In genomic region chr10:114726820-114727271, GRCh38 we compare ENCODE assay signal across 22 cellular contexts.
DNase-seq lines count a peak whose midpoint lies in the region; ATAC-seq, FAIRE-seq and TF ChIP-seq lines count a peak whose summit lies in the region.
"Had no signal": no experiment of that assay in that cellular context is flagged by ENCODE, and none has a peak within 500 bp of the region (broad histone marks: within the 10 kb centered on the region; RNA-seq: fewer than 3 reads in every experiment).

No MANE protein-coding gene starts in this region.

- H3K27ac ChIP-seq in A549 (no peak overlapping the region), endothelial cell of umbilical vein (ENCODE audit: insufficient read depth, low read depth, low read length) (no peak overlapping the region)
- H3K27ac ChIP-seq: SJCRH30 had no signal

- no peak overlapping the region for H2AFZ ChIP-seq in endothelial cell of umbilical vein (ENCODE audit: low read depth, low read length)

- H3K9me3 ChIP-seq in A549, result no peaks in the 10 kb centered on the region
- H3K9me3 ChIP-seq in endothelial cell of umbilical vein (replicated peaks; ENCODE audit: control insufficient read depth, insufficient read depth, low read length), result no peaks in the 10 kb centered on the region
- H3K9me3 ChIP-seq: SJCRH30 had no signal

- 74% methylated on average over 3 of the region's 3 CpGs for WGBS in A549 (ENCODE audit: missing lambda C conversion rate)

- TF ChIP-seq CTCF in A549 (IDR thresholded peaks at IDR 0.05) (no peak), endothelial cell of umbilical vein (IDR thresholded peaks at IDR 0.05; ENCODE audit: extremely low read depth in 1 of 2, insufficient read depth in 1 of 2, low read depth in 1 of 2, low read length in 2 of 2) (no peak)

- TF ChIP-seq RAD21 in A549 (conservative IDR thresholded peaks at IDR 0.05 in 1 of 2, IDR thresholded peaks at IDR 0.05 in 1 of 2) (no peak), Ishikawa (IDR thresholded peaks at IDR 0.05; ENCODE audit: low read depth) (peak; percentile 5; the same call in 1 of the 2 replicates)

- H3K4me1 ChIP-seq in A549 (peaks cover 17% of the 10 kb centered on the region), endothelial cell of umbilical vein (ENCODE audit: control insufficient read depth, extremely low read depth, insufficient read depth, low read length) (no peaks in the 10 kb centered on the region)
- H3K4me1 ChIP-seq: SJCRH30 had no signal

- H3K4me1 Mint-ChIP-seq in activated T-cell treated with anti-CD3 and anti-CD28 coated beads, Interleukin-2, amount 50 U/mL, for 24 hours (ENCODE audit: low read depth), result no peaks in the 10 kb centered on the region
- H3K4me1 Mint-ChIP-seq: B cell had no signal

- H3K9me1 ChIP-seq in endothelial cell of umbilical vein (replicated peaks; ENCODE audit: control insufficient read depth, extremely low read depth, insufficient read depth, low read length), result no peaks in the 10 kb centered on the region

- H3K27me3 Mint-ChIP-seq in activated T-cell treated with anti-CD3 and anti-CD28 coated beads, Interleukin-2, amount 50 U/mL, for 24 hours, result peaks cover 2% of the 10 kb centered on the region
- H3K27me3 Mint-ChIP-seq: B cell had no signal

- dilution Hi-C loops in endothelial cell of umbilical vein (cut with MboI; ENCODE audit: extremely low pct_ligation_motif_present, low sequenced_read_pairs), result no loop called here

- H3K4me2 ChIP-seq in A549 (no peak overlapping the region), endothelial cell of umbilical vein (ENCODE audit: insufficient read depth, low read length) (no peak overlapping the region)

- no peaks in the 10 kb centered on the region for H3K9me3 Mint-ChIP-seq in activated T-cell treated with anti-CD3 and anti-CD28 coated beads, Interleukin-2, amount 50 U/mL, for 24 hours
- H3K9me3 Mint-ChIP-seq: HFFc6 had no signal

- no TSS peak for BruUV-seq in endothelial cell of umbilical vein (replicated peaks; lab: Mats Ljungman, UMichigan)

- DNase-seq in NCI-H345 (lab: John Stamatoyannopoulos, UW), result peak; percentile 2
- DNase-seq in NCI-H345 treated with DMSO at 0.1 percent for 48 hours (lab: John Stamatoyannopoulos, UW; ENCODE audit: unreplicated experiment), result no peak
- DNase-seq in A549 (ENCODE audit: low read depth in 1 of 2, low spot score in 1 of 2), result no peak
- DNase-seq in endothelial cell of umbilical vein (ENCODE audit: low read depth, low spot score), result peak; percentile 50
- DNase-seq in cerebellar nuclear complex (lab: John Stamatoyannopoulos, UW), result no peak
- no peak for DNase-seq in activated T-cell treated with anti-CD3 and anti-CD28 coated beads, Interleukin-2, amount 50 U/mL, for 24 hours
- DNase-seq in hepatic stellate cell (ENCODE audit: low spot score), result no peak
- DNase-seq: DMS79, HFFc6, NCI-H1092, NCI-H1436, NCI-H187 treated with DMSO at 0.1 percent for 48 hours, NCI-H226, NCI-H524 treated with DMSO at 0.1 percent for 48 hours, SJCRH30 had no signal

- H4K20me1 ChIP-seq in endothelial cell of umbilical vein (replicated peaks; ENCODE audit: control insufficient read depth, extremely low read depth, insufficient read depth, low read length), result no peaks in the 10 kb centered on the region

- no peaks in the 10 kb centered on the region for H3K79me2 ChIP-seq in endothelial cell of umbilical vein (ENCODE audit: control insufficient read depth, insufficient read depth, low read length)

- intact Hi-C loops in endothelial cell of umbilical vein (cut with micrococcal nuclease), result no loop called here

- no peaks in the 10 kb centered on the region for H3K36me3 ChIP-seq in endothelial cell of umbilical vein (ENCODE audit: control insufficient read depth in 2 of 2, extremely low read depth in 1 of 2, insufficient read depth in 2 of 2, low read length in 2 of 2)
- H3K36me3 ChIP-seq: SJCRH30 had no signal

- POLR2A ChIA-PET in A549 (lab: Yijun Ruan, JAX), result no interaction called here
- POLR2A ChIA-PET in endothelial cell of umbilical vein (lab: Charles Lee), result no interaction called here

- no peak overlapping the region for H3K9ac ChIP-seq in endothelial cell of umbilical vein (replicated peaks; ENCODE audit: extremely low read depth, insufficient read depth, low read length)

- TF ChIP-seq EP300 in A549 (IDR thresholded peaks at IDR 0.05), result no peak
- no peak for TF ChIP-seq EP300 in Ishikawa (IDR thresholded peaks at IDR 0.05; ENCODE audit: borderline replicate concordance)

- no peaks in the 10 kb centered on the region for H3K36me3 Mint-ChIP-seq in activated T-cell treated with anti-CD3 and anti-CD28 coated beads, Interleukin-2, amount 50 U/mL, for 24 hours (ENCODE audit: low read depth)
- H3K36me3 Mint-ChIP-seq: CD14-positive monocyte had no signal

- no peaks in the 10 kb centered on the region for H3K27me3 ChIP-seq in endothelial cell of umbilical vein (ENCODE audit: control insufficient read depth in 2 of 2, insufficient read depth in 2 of 2, low read length in 2 of 2)
- H3K27me3 ChIP-seq: SJCRH30 had no signal

- no peak overlapping the region for H3K27ac Mint-ChIP-seq in activated T-cell treated with anti-CD3 and anti-CD28 coated beads, Interleukin-2, amount 50 U/mL, for 24 hours
- H3K27ac Mint-ChIP-seq: B cell, CD14-positive monocyte, HFFc6 had no signal

- CTCF ChIA-PET in A549 (lab: Yijun Ruan, JAX) (interaction anchor here (1.5 kb wide), 1 partner anchor 32 kb away, joined by 3 read pairs; no protein-coding TSS in a partner anchor), endothelial cell of umbilical vein (lab: Charles Lee) (interaction anchor here (1.1 kb wide), 1 partner anchor 255 kb away, joined by 3 read pairs; no protein-coding TSS in a partner anchor)

- TF ChIP-seq POLR2A in A549 (IDR thresholded peaks at IDR 0.05; ENCODE audit: low read length) (no peak), endothelial cell of umbilical vein (IDR thresholded peaks at IDR 0.05; ENCODE audit: low read depth, low read length) (no peak)

- ATAC-seq in A549, result no peak
- ATAC-seq: K562 had no signal

- FAIRE-seq in A549 (lab: Jason Lieb, UNC) (peak; percentile 7), endothelial cell of umbilical vein (lab: Jason Lieb, UNC) (no peak)
- FAIRE-seq: D721Med, GM19239, H54, K562 had no signal

- H3K4me3 Mint-ChIP-seq in activated T-cell treated with anti-CD3 and anti-CD28 coated beads, Interleukin-2, amount 50 U/mL, for 24 hours, result no peak overlapping the region
- H3K4me3 Mint-ChIP-seq: B cell, CD14-positive monocyte, HFFc6 had no signal

- H3K4me3 ChIP-seq in A549 (no peak overlapping the region), endothelial cell of umbilical vein (replicated peaks in 1 of 3; ENCODE audit: insufficient read depth in 1 of 3, low read depth in 1 of 3, low read length in 3 of 3) (no peak overlapping the region)
- H3K4me3 ChIP-seq: K562, SJCRH30 had no signal

TF ChIP-seq in A549, 52 proteins besides CTCF, POLR2A, EP300 and RAD21 (continues in another document):
- no peak for TF ChIP-seq BCL3 (IDR thresholded peaks at IDR 0.05)

TF ChIP-seq in Ishikawa, 13 proteins besides CTCF, POLR2A, EP300 and RAD21 (continues in another document):
- peak; percentile 44; the same call in 1 of the 2 replicates for TF ChIP-seq TEAD4 (IDR thresholded peaks at IDR 0.05)
- no peak for TF ChIP-seq MAX (IDR thresholded peaks at IDR 0.05)
- TF ChIP-seq FOXM1 (IDR thresholded peaks at IDR 0.05; ENCODE audit: borderline replicate concordance, low read depth), result no peak
- no peak for TF ChIP-seq ZBTB7A (IDR thresholded peaks at IDR 0.05; ENCODE audit: low read depth)
- no peak for TF ChIP-seq TAF1 (IDR thresholded peaks at IDR 0.05; ENCODE audit: low read depth)
- TF ChIP-seq NFIC (IDR thresholded peaks at IDR 0.05), result peak; percentile 92
- TF ChIP-seq EGR1 (IDR thresholded peaks at IDR 0.05), result no peak
- TF ChIP-seq TCF12 (IDR thresholded peaks at IDR 0.05; ENCODE audit: low read depth), result no peak

TF ChIP-seq in endothelial cell of umbilical vein, 7 proteins besides CTCF, POLR2A, EP300 and RAD21:
- no peak for TF ChIP-seq EZH2 (IDR thresholded peaks at IDR 0.05; ENCODE audit: borderline replicate concordance, low read depth, low read length, severe bottlenecking)

Comparison
In these comparisons a context has a peak if more than half of its experiments do, and no peak if none do; other contexts are left out.
1. DNase-seq: peak in NCI-H345 (single experiment) and endothelial cell of umbilical vein (single experiment); none in NCI-H345 treated with DMSO at 0.1 percent for 48 hours (single experiment), A549 (0 of 2), cerebellar nuclear complex (0 of 2), activated T-cell treated with anti-CD3 and anti-CD28 coated beads, Interleukin-2, amount 50 U/mL, for 24 hours (single experiment) and hepatic stellate cell (single experiment).